Comparison of ENCODE assay signal across 20 cellular contexts in genomic region chr11:24679686-24680318, GRCh38.
"Had no signal": no experiment of that assay in that cellular context is flagged by ENCODE, and none has a peak within 500 bp of the region (broad histone marks: within the 10 kb centered on the region; RNA-seq: fewer than 3 reads in every experiment).

No MANE protein-coding gene starts in this region.

- H3K9me3 ChIP-seq: adrenal gland, neutrophil, thyroid gland, uterus had no signal

- H3K4me3 ChIP-seq: adrenal gland, coronary artery, thyroid gland, uterus had no signal

- H3K4me1 ChIP-seq: adrenal gland, thyroid gland, uterus had no signal

- H3K36me3 ChIP-seq: adrenal gland, neutrophil, thyroid gland, uterus, WERI-Rb-1 had no signal

- H3K27me3 ChIP-seq: adrenal gland, neutrophil, thyroid gland, uterus had no signal

- H3K27ac ChIP-seq: adrenal gland, coronary artery, neutrophil, thyroid gland, uterus, WERI-Rb-1 had no signal

- ATAC-seq: activated CD4-positive, alpha-beta T cell treated with anti-CD3 and anti-CD28 coated beads for 36 hours; stimulated activated effector memory CD8-positive, alpha-beta T cell treated with anti-CD3 and anti-CD28 coated beads, Interleukin-12 subunit alpha, Interleukin-12 subunit beta, amount 100 ng/mL, for 72 hours; T-helper 17 cell had no signal

- DNase-seq: activated CD4-positive, alpha-beta memory T cell treated with anti-CD3 and anti-CD28 coated beads, Interleukin-2, amount 10 ng/mL, durations not matched to agents 7 days and 5 days; activated CD4-positive, alpha-beta T cell treated with anti-CD3 and anti-CD28 coated beads for 36 hours; activated effector memory CD4-positive, alpha-beta T cell treated with Interleukin-2 at 50 U/mL for 16 hours; activated naive CD4-positive, alpha-beta T cell treated with anti-CD3 and anti-CD28 coated beads, Interleukin-2, amount 50 U/mL, for 16 hours; activated T-cell treated with anti-CD3 and anti-CD28 coated beads, Interleukin-2, amount 50 U/mL, for 24 hours; adrenal gland; central memory CD4-positive, alpha-beta T cell; effector CD4-positive, alpha-beta T cell; foreskin fibroblast; glutamatergic neuron; hypothalamus; stimulated activated CD4-positive, alpha-beta T cell treated with anti-CD3 and anti-CD28 coated beads, Interleukin-12 subunit alpha, Interleukin-12 subunit beta, amount 100 ng/mL, for 4 hours; stimulated activated CD4-positive, alpha-beta T cell treated with anti-CD3 and anti-CD28 coated beads, Interleukin-2, amount 100 ng/mL, for 24 hours; T-helper 17 cell; thyroid gland; uterus; WERI-Rb-1 had no signal
